ENCODE assay signal across 9 cellular contexts in genomic region chr9:114394523-114395193, GRCh38. TPM values are rescaled to one million over a fixed set of nuclear protein-coding genes. Genes with fewer than 3 reads are reported as not detected.
DNase-seq lines count a peak whose midpoint lies in the region; ATAC-seq and TF ChIP-seq lines count a peak whose summit lies in the region.
"Had no signal": no experiment of that assay in that cellular context is flagged by ENCODE, and none has a peak within 500 bp of the region (broad histone marks: within the 10 kb centered on the region; RNA-seq: fewer than 3 reads in every experiment).

No MANE protein-coding gene starts in this region.

- no peak overlapping the region for H2BK5ac ChIP-seq in H9 (ENCODE audit: insufficient read length, low read length)

- no peak overlapping the region for H2AK5ac ChIP-seq in H9 (ENCODE audit: insufficient read length, low read length)

- H3K4me1 Mint-ChIP-seq in H9 (peaks cover 39 to 51% of the 10 kb centered on the region in 2 experiments), brain (peaks cover 73% of the 10 kb centered on the region)
- H3K4me1 Mint-ChIP-seq in naive thymus-derived CD8-positive, alpha-beta T cell: peaks cover 45 to 85% (median 79%) of the 10 kb centered on the region in 4 donors

- no peak overlapping the region for H2BK12ac ChIP-seq in H9 (ENCODE audit: insufficient read length, low read depth, low read length)

- peak overlapping the region; percentile 5 for H3K4me3 ChIP-seq in AG10803 (ENCODE audit: low read length)

- no peaks in the 10 kb centered on the region; the same call in 1 of the 2 replicates for H3K4me1 ChIP-seq in H9 (ENCODE audit: insufficient read depth, low read length)

- no peaks in the 10 kb centered on the region for H3K79me2 ChIP-seq in H9 (ENCODE audit: insufficient read depth, low read length)

- TF ChIP-seq CTCF in AG10803 (conservative IDR thresholded peaks at IDR 0.05; ENCODE audit: low read length) (no peak), H9 (conservative IDR thresholded peaks at IDR 0.05) (no peak), brain (conservative IDR thresholded peaks at IDR 0.05) (no peak)

- H3K36me3 Mint-ChIP-seq in H9 (ENCODE audit: insufficient read depth in 1 of 3, low read depth in 3 of 3): peaks cover 0 to 9% (median 0%) of the 10 kb centered on the region in 3 experiments; a peak in 4 of 7 replicates
- H3K36me3 Mint-ChIP-seq in brain: no peaks in the 10 kb centered on the region
- peaks cover 0 to 13% (median 0%) of the 10 kb centered on the region in 3 donors for H3K36me3 Mint-ChIP-seq in naive thymus-derived CD8-positive, alpha-beta T cell

- no peak overlapping the region for H4K91ac ChIP-seq in H9 (ENCODE audit: insufficient read length, low read depth, low read length)

- H3T11ph ChIP-seq in H9 (ENCODE audit: low read length): no peak overlapping the region

- H3K4ac ChIP-seq in H9 (ENCODE audit: low read depth, low read length): no peak overlapping the region

- no peak overlapping the region for H3K27ac ChIP-seq in H9 (ENCODE audit: insufficient read length, low read depth, low read length)

- H3K27me3 ChIP-seq in H9 (ENCODE audit: insufficient read depth, low read length): no peaks in the 10 kb centered on the region

- H3K4me2 ChIP-seq in H9 (ENCODE audit: insufficient read depth, insufficient read length, low read length): no peak overlapping the region

- peak in 1 of 2 donors; percentile 13 for ATAC-seq in naive thymus-derived CD8-positive, alpha-beta T cell
- ATAC-seq in GM21390 (IDR thresholded peaks at IDR 0.05; ENCODE audit: unreplicated experiment) (no peak), HG02642 (IDR thresholded peaks at IDR 0.05; ENCODE audit: poor library complexity, unreplicated experiment) (no peak)
- ATAC-seq: left ventricle myocardium superior had no signal

- H3K27ac Mint-ChIP-seq in H9 (peak overlapping the region in 2 of 3 experiments; percentile 44 to 82; a peak in 2 of 7 replicates), brain (peak overlapping the region; percentile 90 to 98 (median 91))
- peak overlapping the region; percentile 96 to 100 (median 99) for H3K27ac Mint-ChIP-seq in naive thymus-derived CD8-positive, alpha-beta T cell

- H3K9me3 ChIP-seq in H9 (ENCODE audit: control insufficient read depth, low read depth, low read length): no peaks in the 10 kb centered on the region

- no peak overlapping the region for H4K5ac ChIP-seq in H9 (ENCODE audit: insufficient read length, low read depth, low read length)

- no peak overlapping the region for H3K14ac ChIP-seq in H9 (ENCODE audit: insufficient read depth, low read length)

- DNase-seq in AG10803 (ENCODE audit: low read depth) (peak; percentile 35), H9 (no peak), ecto neural progenitor cell (ENCODE audit: low spot score) (no peak), NCI-H187 (lab: John Stamatoyannopoulos, UW) (no peak)
- peak in 3 of 10 donors; percentile 9 to 47 (median 46) for DNase-seq in naive thymus-derived CD8-positive, alpha-beta T cell
- DNase-seq: left ventricle myocardium superior had no signal

- H4K20me1 ChIP-seq in H9 (ENCODE audit: control insufficient read depth, insufficient read depth, insufficient read length): no peaks in the 10 kb centered on the region

- no peak overlapping the region for H4K8ac ChIP-seq in H9 (replicated peaks; ENCODE audit: insufficient read length, low read depth, low read length)

- H3K9me3 Mint-ChIP-seq in H9 (no peaks in the 10 kb centered on the region; a peak in 1 of 5 replicates), brain (peaks cover 0 to 6% (median 0%) of the 10 kb centered on the region in 5 experiments)
- H3K9me3 Mint-ChIP-seq in naive thymus-derived CD8-positive, alpha-beta T cell: no peaks in the 10 kb centered on the region

- H3K79me1 ChIP-seq in H9 (ENCODE audit: insufficient read depth, low read depth, low read length, poor library complexity, severe bottlenecking): no peaks in the 10 kb centered on the region

- H2BK20ac ChIP-seq in H9 (ENCODE audit: low read depth, low read length, poor library complexity, severe bottlenecking): no peak overlapping the region

- no peak overlapping the region for H3K56ac ChIP-seq in H9 (ENCODE audit: insufficient read length, low read depth, low read length)

- WGBS in H9 (ENCODE audit: extremely low coverage, insufficient read length, low lambda C conversion rate): no CpG with 5 or more reads among the region's 6 CpGs

- no peak overlapping the region for H2BK120ac ChIP-seq in H9 (ENCODE audit: low read depth, low read length, poor library complexity, severe bottlenecking)

- no peak overlapping the region for H3K9ac ChIP-seq in H9 (ENCODE audit: extremely low read depth, insufficient read length, low read length)

- H3K27me3 Mint-ChIP-seq in H9 (ENCODE audit: low read depth) (no peaks in the 10 kb centered on the region; the same call in 1 of the 2 replicates), brain (no peaks in the 10 kb centered on the region)
- no peaks in the 10 kb centered on the region for H3K27me3 Mint-ChIP-seq in naive thymus-derived CD8-positive, alpha-beta T cell

- no peak overlapping the region for H3K4me3 Mint-ChIP-seq in H9
- peak overlapping the region; percentile 44 to 98 (median 96) for H3K4me3 Mint-ChIP-seq in brain
- H3K4me3 Mint-ChIP-seq in naive thymus-derived CD8-positive, alpha-beta T cell: peak overlapping the region; percentile 78 to 98 (median 88)

- no peak overlapping the region for H3K23ac ChIP-seq in H9 (ENCODE audit: insufficient read length, low read depth, low read length)

- H3K23me2 ChIP-seq in H9 (ENCODE audit: insufficient read length, low read depth, low read length, poor library complexity, severe bottlenecking): no peaks in the 10 kb centered on the region

- H2AFZ ChIP-seq in H9 (ENCODE audit: low read length): no peak overlapping the region

- no peak overlapping the region for H2BK15ac ChIP-seq in H9 (ENCODE audit: low read depth, low read length)

- no peak overlapping the region for H3K18ac ChIP-seq in H9 (ENCODE audit: insufficient read length, low read depth, low read length)

- POLR2A ChIA-PET in naive thymus-derived CD8-positive, alpha-beta T cell (lab: Charles Lee): interaction anchor here (0.6 to 34.1 kb wide), 6 partner anchors 9 to 610 kb away, joined by 5 to 1589 read pairs (median 10); partner anchors contain the start of gene AKNA

RNA-seq across cellular contexts. Expression of gene AKNA, which starts 6.9 kb away (rescaled TPM):
- total RNA-seq in H9 (2021): 19.7 and 20.8 TPM in 2 replicates
- polyA plus RNA-seq in brain (ENCODE audit: insufficient read depth, low read depth, low replicate concordance): 9.6 TPM
- total RNA-seq in naive thymus-derived CD8-positive, alpha-beta T cell: 100 to 1,000 TPM; 425 to 430 TPM
- 10 to 100 TPM; 12.7 to 31.6 (median 21.3) TPM for polyA plus RNA-seq in naive thymus-derived CD8-positive, alpha-beta T cell

Comparison
In these comparisons a context has a peak if more than half of its experiments do, and no peak if none do; other contexts are left out.
1. H3K4me3 Mint-ChIP-seq: peak in brain (5 of 5) and naive thymus-derived CD8-positive, alpha-beta T cell (10 of 10); none in H9 (0 of 2).
2. RNA of gene AKNA, which starts 6.9 kb away (total RNA-seq): 425 to 430 TPM in naive thymus-derived CD8-positive, alpha-beta T cell; 19.7 to 20.8 TPM in H9; every median in the first group is over 10 times any median in the second.
3. Peak in every context shown above with its lines, with median percentiles within 50 percentile points of each other: H3K27ac Mint-ChIP-seq.